2 cellular contexts compared by ENCODE assay signal in genomic region chr19:51715850-51716249, GRCh38.
TF ChIP-seq lines count a peak whose summit lies in the region.

No MANE protein-coding gene starts in this region.

TF ChIP-seq in HEK293, 187 proteins besides CTCF, POLR2A, EP300 and RAD21:
- TF ChIP-seq PRDM10 (tag by site-specific recombination; IDR thresholded peaks at IDR 0.05) (peak; percentile 50; the same call in 1 of the 2 replicates), AEBP2 (tag by site-specific recombination; IDR thresholded peaks at IDR 0.05; ENCODE audit: borderline replicate concordance) (no peak)

TF ChIP-seq in K562, 482 proteins besides CTCF, POLR2A, EP300 and RAD21:
- TF ChIP-seq PRDM10 (IDR thresholded peaks at IDR 0.05; ENCODE audit: partially characterized antibody) (peak; percentile 91), RAD51 (IDR thresholded peaks at IDR 0.05; ENCODE audit: borderline replicate concordance, low read depth) (no peak)
TF ChIP-seq in K562: peak in this region for 1.
